ENCODE assay signal across 1 cellular context in the genomic region with DNA sequence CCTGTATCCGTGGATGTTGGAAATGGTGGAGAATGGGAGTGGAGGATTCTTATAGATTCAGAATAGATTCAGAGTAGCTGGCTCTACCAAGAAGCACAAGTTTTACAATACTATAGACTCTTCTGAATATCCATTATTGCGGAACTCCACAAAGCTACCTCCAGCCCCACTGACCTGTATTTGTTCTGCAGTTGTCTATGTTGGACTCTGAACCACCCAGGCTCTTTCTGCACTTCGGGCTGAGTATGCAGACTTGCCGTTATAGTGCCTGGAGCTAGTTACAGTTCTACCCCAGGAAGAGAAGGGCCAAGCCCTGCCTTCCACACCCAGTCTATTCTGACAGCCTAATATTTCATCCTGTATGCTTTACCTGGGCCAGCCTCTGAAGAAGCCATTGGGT.
TF ChIP-seq lines count a peak whose summit lies in the region.

No MANE protein-coding gene starts in this region.

TF ChIP-seq in HepG2, 621 proteins besides CTCF, POLR2A, EP300 and RAD21 (continued from another document):
- TF ChIP-seq SOX6 (IDR thresholded peaks at IDR 0.05) (no peak), SOX6 (CRISPR knock-in tag; IDR thresholded peaks at IDR 0.05) (0 out of 2 replicates have a peak, but pooled peaks have one; percentile 12), FOXC1 (CRISPR knock-in tag; IDR thresholded peaks at IDR 0.05; ENCODE audit: borderline replicate concordance) (no peak), ARID2 (CRISPR knock-in tag; IDR thresholded peaks at IDR 0.05; ENCODE audit: borderline replicate concordance) (no peak), IRF9 (CRISPR knock-in tag; IDR thresholded peaks at IDR 0.05; ENCODE audit: borderline replicate concordance) (no peak), MEF2D (CRISPR knock-in tag; IDR thresholded peaks at IDR 0.05) (no peak), ZNF382 (CRISPR knock-in tag; IDR thresholded peaks at IDR 0.05; ENCODE audit: borderline replicate concordance) (no peak), ZNF614 (CRISPR knock-in tag; IDR thresholded peaks at IDR 0.05; ENCODE audit: borderline replicate concordance) (no peak), TRIM24 (CRISPR knock-in tag; IDR thresholded peaks at IDR 0.05) (no peak), SETDB1 (CRISPR knock-in tag; IDR thresholded peaks at IDR 0.05; ENCODE audit: borderline replicate concordance) (no peak), ZMYM2 (CRISPR knock-in tag; IDR thresholded peaks at IDR 0.05) (no peak), HNRNPLL (IDR thresholded peaks at IDR 0.05; ENCODE audit: low read depth, low read length, poor library complexity, severe bottlenecking) (peak; percentile 49), CEBPB (IDR thresholded peaks at IDR 0.05; ENCODE audit: borderline replicate concordance, low read depth, low read length) (peak; percentile 61; the same call in 1 of the 2 replicates), KAT7 (CRISPR knock-in tag; IDR thresholded peaks at IDR 0.05; ENCODE audit: borderline replicate concordance) (no peak), SATB2 (CRISPR knock-in tag; IDR thresholded peaks at IDR 0.05) (no peak), BCL6 (CRISPR knock-in tag; IDR thresholded peaks at IDR 0.05) (no peak), MEIS2 (CRISPR knock-in tag; IDR thresholded peaks at IDR 0.05) (no peak), ZNF142 (CRISPR knock-in tag; IDR thresholded peaks at IDR 0.05) (no peak), ZNF234 (CRISPR knock-in tag; conservative IDR thresholded peaks at IDR 0.05) (no peak), CEBPG (CRISPR knock-in tag; IDR thresholded peaks at IDR 0.05) (0 out of 2 replicates have a peak, but pooled peaks have one; percentile 10), ZFP62 (CRISPR knock-in tag; IDR thresholded peaks at IDR 0.05) (no peak), ZNF230 (CRISPR knock-in tag; IDR thresholded peaks at IDR 0.05) (no peak), MIXL1 (CRISPR knock-in tag; IDR thresholded peaks at IDR 0.05) (peak; percentile 42; the same call in 1 of the 2 replicates), ARID5B (CRISPR knock-in tag; IDR thresholded peaks at IDR 0.05) (peak; percentile 49; the same call in 1 of the 2 replicates), ARHGAP35 (CRISPR knock-in tag; IDR thresholded peaks at IDR 0.05; ENCODE audit: borderline replicate concordance) (no peak), FOXK2 (IDR thresholded peaks at IDR 0.05) (no peak)
- TF ChIP-seq, protein P1, sequence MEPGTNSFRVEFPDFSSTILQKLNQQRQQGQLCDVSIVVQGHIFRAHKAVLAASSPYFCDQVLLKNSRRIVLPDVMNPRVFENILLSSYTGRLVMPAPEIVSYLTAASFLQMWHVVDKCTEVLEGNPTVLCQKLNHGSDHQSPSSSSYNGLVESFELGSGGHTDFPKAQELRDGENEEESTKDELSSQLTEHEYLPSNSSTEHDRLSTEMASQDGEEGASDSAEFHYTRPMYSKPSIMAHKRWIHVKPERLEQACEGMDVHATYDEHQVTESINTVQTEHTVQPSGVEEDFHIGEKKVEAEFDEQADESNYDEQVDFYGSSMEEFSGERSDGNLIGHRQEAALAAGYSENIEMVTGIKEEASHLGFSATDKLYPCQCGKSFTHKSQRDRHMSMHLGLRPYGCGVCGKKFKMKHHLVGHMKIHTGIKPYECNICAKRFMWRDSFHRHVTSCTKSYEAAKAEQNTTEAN (CRISPR knock-in tag; conservative IDR thresholded peaks at IDR 0.05): no peak
- TF ChIP-seq, protein P2, sequence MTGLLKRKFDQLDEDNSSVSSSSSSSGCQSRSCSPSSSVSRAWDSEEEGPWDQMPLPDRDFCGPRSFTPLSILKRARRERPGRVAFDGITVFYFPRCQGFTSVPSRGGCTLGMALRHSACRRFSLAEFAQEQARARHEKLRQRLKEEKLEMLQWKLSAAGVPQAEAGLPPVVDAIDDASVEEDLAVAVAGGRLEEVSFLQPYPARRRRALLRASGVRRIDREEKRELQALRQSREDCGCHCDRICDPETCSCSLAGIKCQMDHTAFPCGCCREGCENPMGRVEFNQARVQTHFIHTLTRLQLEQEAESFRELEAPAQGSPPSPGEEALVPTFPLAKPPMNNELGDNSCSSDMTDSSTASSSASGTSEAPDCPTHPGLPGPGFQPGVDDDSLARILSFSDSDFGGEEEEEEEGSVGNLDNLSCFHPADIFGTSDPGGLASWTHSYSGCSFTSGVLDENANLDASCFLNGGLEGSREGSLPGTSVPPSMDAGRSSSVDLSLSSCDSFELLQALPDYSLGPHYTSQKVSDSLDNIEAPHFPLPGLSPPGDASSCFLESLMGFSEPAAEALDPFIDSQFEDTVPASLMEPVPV (CRISPR knock-in tag; IDR thresholded peaks at IDR 0.05): no peak
- TF ChIP-seq, protein P3, sequence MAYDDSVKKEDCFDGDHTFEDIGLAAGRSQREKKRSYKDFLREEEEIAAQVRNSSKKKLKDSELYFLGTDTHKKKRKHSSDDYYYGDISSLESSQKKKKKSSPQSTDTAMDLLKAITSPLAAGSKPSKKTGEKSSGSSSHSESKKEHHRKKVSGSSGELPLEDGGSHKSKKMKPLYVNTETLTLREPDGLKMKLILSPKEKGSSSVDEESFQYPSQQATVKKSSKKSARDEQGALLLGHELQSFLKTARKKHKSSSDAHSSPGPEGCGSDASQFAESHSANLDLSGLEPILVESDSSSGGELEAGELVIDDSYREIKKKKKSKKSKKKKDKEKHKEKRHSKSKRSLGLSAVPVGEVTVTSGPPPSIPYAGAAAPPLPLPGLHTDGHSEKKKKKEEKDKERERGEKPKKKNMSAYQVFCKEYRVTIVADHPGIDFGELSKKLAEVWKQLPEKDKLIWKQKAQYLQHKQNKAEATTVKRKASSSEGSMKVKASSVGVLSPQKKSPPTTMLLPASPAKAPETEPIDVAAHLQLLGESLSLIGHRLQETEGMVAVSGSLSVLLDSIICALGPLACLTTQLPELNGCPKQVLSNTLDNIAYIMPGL (CRISPR knock-in tag; IDR thresholded peaks at IDR 0.05; ENCODE audit: borderline replicate concordance in 1 of 2, low read depth in 1 of 2): no peak
- TF ChIP-seq, protein P4, sequence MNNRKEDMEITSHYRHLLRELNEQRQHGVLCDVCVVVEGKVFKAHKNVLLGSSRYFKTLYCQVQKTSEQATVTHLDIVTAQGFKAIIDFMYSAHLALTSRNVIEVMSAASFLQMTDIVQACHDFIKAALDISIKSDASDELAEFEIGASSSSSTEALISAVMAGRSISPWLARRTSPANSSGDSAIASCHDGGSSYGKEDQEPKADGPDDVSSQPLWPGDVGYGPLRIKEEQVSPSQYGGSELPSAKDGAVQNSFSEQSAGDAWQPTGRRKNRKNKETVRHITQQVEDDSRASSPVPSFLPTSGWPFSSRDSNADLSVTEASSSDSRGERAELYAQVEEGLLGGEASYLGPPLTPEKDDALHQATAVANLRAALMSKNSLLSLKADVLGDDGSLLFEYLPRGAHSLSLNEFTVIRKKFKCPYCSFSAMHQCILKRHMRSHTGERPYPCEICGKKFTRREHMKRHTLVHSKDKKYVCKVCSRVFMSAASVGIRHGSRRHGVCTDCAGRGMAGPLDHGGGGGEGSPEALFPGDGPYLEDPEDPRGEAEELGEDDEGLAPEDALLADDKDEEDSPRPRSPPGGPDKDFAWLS (CRISPR knock-in tag; IDR thresholded peaks at IDR 0.05; ENCODE audit: borderline replicate concordance): no peak
